ENCODE assay signal across 9 cellular contexts in the genomic region with DNA sequence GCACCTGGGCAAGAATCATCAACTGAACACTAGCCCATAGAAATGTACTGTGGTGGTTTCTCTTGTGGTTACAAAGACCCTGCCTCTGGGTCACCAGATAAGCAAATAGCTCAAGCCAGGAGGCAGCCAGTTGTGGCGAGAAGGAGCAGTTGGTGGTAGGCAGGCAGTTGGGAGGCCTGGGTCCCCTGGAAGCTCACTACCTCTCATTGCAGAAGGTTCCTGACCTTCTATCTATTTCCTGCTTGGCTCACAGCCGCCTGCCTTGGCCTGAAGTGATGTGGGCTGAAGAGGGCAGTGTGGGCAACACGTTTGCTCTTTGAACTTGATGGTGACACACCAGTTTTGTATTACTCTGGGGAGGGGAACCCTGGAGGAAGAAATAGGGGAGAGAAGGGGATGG. TPM values are rescaled to one million over a fixed set of nuclear protein-coding genes. Genes with fewer than 3 reads are reported as not detected.
A peak's percentile ranks its signal among the peaks of the same experiment; 100 is the strongest.
DNase-seq lines count a peak whose midpoint lies in the region; ATAC-seq and TF ChIP-seq lines count a peak whose summit lies in the region.
"Had no signal": no experiment of that assay in that cellular context is flagged by ENCODE, and none has a peak within 500 bp of the region (broad histone marks: within the 10 kb centered on the region; RNA-seq: fewer than 3 reads in every experiment).

No MANE protein-coding gene starts in this region.

- peaks cover 8 to 37% (median 20%) of the 10 kb centered on the region in 4 donors for H3K4me1 Mint-ChIP-seq in CD4-positive, alpha-beta memory T cell

- no peak overlapping the region for H3K4me2 ChIP-seq in PC-3 (ENCODE audit: low read length)

- H3K27me3 ChIP-seq in PC-3 (ENCODE audit: low read length) (no peaks in the 10 kb centered on the region), foreskin keratinocyte (no peaks in the 10 kb centered on the region)
- H3K27me3 ChIP-seq in CD4-positive, alpha-beta memory T cell (ENCODE audit: insufficient read depth, low read length): no peaks in the 10 kb centered on the region

- H3K4me1 ChIP-seq in PC-3 (ENCODE audit: insufficient read depth, low read length) (no peaks in the 10 kb centered on the region), foreskin keratinocyte (peaks cover 81% of the 10 kb centered on the region)
- peaks cover 15% of the 10 kb centered on the region for H3K4me1 ChIP-seq in CD4-positive, alpha-beta memory T cell (ENCODE audit: insufficient read depth, low read length)

- no peaks in the 10 kb centered on the region for H3K36me3 ChIP-seq in PC-3 (ENCODE audit: low read depth, low read length)
- no peaks in the 10 kb centered on the region for H3K36me3 ChIP-seq in CD4-positive, alpha-beta memory T cell (ENCODE audit: insufficient read depth, low read length)

- no peaks in the 10 kb centered on the region for H3K9me2 ChIP-seq in PC-3 (replicated peaks; ENCODE audit: low read length)

- no TSS peak for BruUV-seq in PC-3 (replicated peaks; lab: Mats Ljungman, UMichigan)

- no peak overlapping the region for H3K9ac ChIP-seq in PC-3 (ENCODE audit: low read length)

- H2AFZ ChIP-seq in PC-3 (ENCODE audit: low read length): no peak overlapping the region

- ATAC-seq in PC-3 (no peak), foreskin keratinocyte (no peak), HG02852 (IDR thresholded peaks at IDR 0.05; ENCODE audit: unreplicated experiment) (no peak)

- no peaks in the 10 kb centered on the region for H3K9me3 ChIP-seq in PC-3 (ENCODE audit: low read length)
- no peaks in the 10 kb centered on the region for H3K9me3 ChIP-seq in CD4-positive, alpha-beta memory T cell (ENCODE audit: control insufficient read depth in 1 of 2, low read length in 2 of 2)

- H3K27ac Mint-ChIP-seq in CD4-positive, alpha-beta memory T cell: peak overlapping the region in 1 of 7 donors; percentile 70

- intact Hi-C loops in PC-3 (cut with micrococcal nuclease): no loop called here
- intact Hi-C loops in CD4-positive, alpha-beta memory T cell (cut with micrococcal nuclease): no loop called here

- POLR2A ChIA-PET in PC-3 (lab: Charles Lee; ENCODE audit: unreplicated experiment): no interaction called here
- POLR2A ChIA-PET in CD4-positive, alpha-beta memory T cell (lab: Charles Lee; ENCODE audit: partially characterized antibody): no interaction called here

- H3K9me3 Mint-ChIP-seq in CD4-positive, alpha-beta memory T cell: no peaks in the 10 kb centered on the region

- no peaks in the 10 kb centered on the region for H3F3A ChIP-seq in PC-3 (ENCODE audit: low read length, unreplicated experiment)

- no peaks in the 10 kb centered on the region for H3K36me3 Mint-ChIP-seq in CD4-positive, alpha-beta memory T cell

- TF ChIP-seq CTCF in GM20000 (IDR thresholded peaks at IDR 0.05; ENCODE audit: extremely low read depth, missing control alignments) (peak; percentile 29), PC-3 (conservative IDR thresholded peaks at IDR 0.05; ENCODE audit: low read depth, low read length) (peak; percentile 29; the same call in 1 of the 2 replicates), foreskin keratinocyte (conservative IDR thresholded peaks at IDR 0.05) (peak; percentile 40)

- H3K27ac ChIP-seq in PC-3 (ENCODE audit: low read length) (no peak overlapping the region), foreskin keratinocyte (peak overlapping the region; percentile 98)
- H3K27ac ChIP-seq in CD4-positive, alpha-beta memory T cell (ENCODE audit: low read depth, low read length): no peak overlapping the region

- no peaks in the 10 kb centered on the region for H4K20me1 ChIP-seq in PC-3 (ENCODE audit: low read length)

- H3K4me3 ChIP-seq in PC-3 (ENCODE audit: low read length): no peak overlapping the region
- no peak overlapping the region for H3K4me3 ChIP-seq in CD4-positive, alpha-beta memory T cell (ENCODE audit: low read length in 2 of 2)

- peak; percentile 84 to 90 for DNase-seq in AML-193 (lab: John Stamatoyannopoulos, UW)
- peak; percentile 62 for DNase-seq in GM20000 (ENCODE audit: low spot score)
- DNase-seq in PC-3: no peak
- DNase-seq in foreskin keratinocyte: no peak
- DNase-seq in middle frontal gyrus (ENCODE audit: extremely low spot score, low spot score): no peak
- no peak for DNase-seq in pons (ENCODE audit: low spot score)
- DNase-seq in CD4-positive, alpha-beta memory T cell: no peak
- DNase-seq: NCI-H1930 had no signal

- H3K4me3 Mint-ChIP-seq in CD4-positive, alpha-beta memory T cell: no peak overlapping the region

- no peaks in the 10 kb centered on the region for H3K27me3 Mint-ChIP-seq in CD4-positive, alpha-beta memory T cell

- H3K79me2 ChIP-seq in PC-3 (ENCODE audit: low read length): no peaks in the 10 kb centered on the region

- CTCF ChIA-PET in PC-3 (lab: Charles Lee): no interaction called here
- CTCF ChIA-PET in CD4-positive, alpha-beta memory T cell (lab: Charles Lee; ENCODE audit: partially characterized antibody): interaction anchor here (1.0 to 4.1 kb wide), 2 partner anchors 13 to 35 kb away, joined by 3 to 12 read pairs; a partner anchor contains a TSS

RNA-seq across cellular contexts. Expression of a gene that starts 34.7 kb away (rescaled TPM):
- 19.9 and 24.6 TPM in 2 replicates for total RNA-seq in PC-3 (2014; rRNA removed)
- 45.0 and 49.6 TPM in 2 replicates for total RNA-seq in foreskin keratinocyte
- polyA plus RNA-seq in foreskin keratinocyte: 28.6 and 33.1 TPM in 2 replicates
- total RNA-seq in CD4-positive, alpha-beta memory T cell: 1 to 10 TPM; 3.5 to 3.8 TPM
- polyA plus RNA-seq in CD4-positive, alpha-beta memory T cell: 1 to 10 TPM in 1 of 2 donors, not detected in 1; 1.2 TPM

Comparison
In these comparisons a context has a peak if more than half of its experiments do, and no peak if none do; other contexts are left out.
1. DNase-seq: peak in AML-193 (2 of 2) and GM20000 (single experiment); none in PC-3 (single experiment), foreskin keratinocyte (0 of 2), middle frontal gyrus (single experiment), pons (single experiment) and CD4-positive, alpha-beta memory T cell (0 of 5).
2. Peak in every context shown above with its lines, with median percentiles within 50 percentile points of each other: CTCF ChIP-seq.